20 cellular contexts compared by ENCODE assay signal in genomic region chr5:148995791-148996190, GRCh38.
"Had no signal": no experiment of that assay in that cellular context is flagged by ENCODE, and none has a peak within 500 bp of the region (broad histone marks: within the 10 kb centered on the region; RNA-seq: fewer than 3 reads in every experiment).

No MANE protein-coding gene starts in this region.

- H3K4me2 ChIP-seq: neural progenitor cell had no signal

- H3K4me3 ChIP-seq: lung, neural progenitor cell, transverse colon, vagina had no signal

- H3K36me3 ChIP-seq: neural progenitor cell, transverse colon, vagina had no signal

- H3K27me3 ChIP-seq: neural progenitor cell, transverse colon, vagina had no signal

- H2AFZ ChIP-seq: neural progenitor cell had no signal

- H3K27ac ChIP-seq: neural progenitor cell, transverse colon, vagina had no signal

- ATAC-seq: activated CD8-positive, alpha-beta T cell treated with anti-CD3 and anti-CD28 coated beads, Interleukin-2, amount 10 ng/mL, durations not matched to agents 7 days and 5 days; activated T-cell treated with anti-CD3 and anti-CD28 coated beads, Interleukin-2, amount 50 U/mL, for 72 hours; effector memory CD8-positive, alpha-beta T cell; left cardiac atrium; stimulated activated naive B cell treated with anti-CD40 and anti-IgM and Interleukin-4, amounts not matched to agents 10 μg/mL and 1 μg/mL and 100 μg/mL, for 72 hours had no signal

- H3K9ac ChIP-seq: neural progenitor cell had no signal

- H3K9me3 ChIP-seq: transverse colon, vagina had no signal

- DNase-seq: activated CD4-positive, alpha-beta T cell treated with anti-CD3 and anti-CD28 coated beads for 48 hours; activated CD8-positive, alpha-beta memory T cell treated with anti-CD3 and anti-CD28 coated beads, Interleukin-2, amount 50 U/mL, for 48 hours; activated CD8-positive, alpha-beta T cell treated with anti-CD3 and anti-CD28 coated beads, Interleukin-2, amount 10 ng/mL, durations not matched to agents 7 days and 5 days; activated gamma-delta T cell treated with Interleukin-2 at 50 U/mL for 16 hours; activated T-cell treated with anti-CD3 and anti-CD28 coated beads, Interleukin-2, amount 50 U/mL, for 72 hours; aorta; cerebellar nuclear complex; effector memory CD8-positive, alpha-beta T cell; left cardiac atrium; midbrain; naive B cell; retina; stimulated activated CD4-positive, alpha-beta T cell treated with anti-CD3 and anti-CD28 coated beads, Interleukin-15, amount 100 ng/mL, for 24 hours; stimulated activated CD4-positive, alpha-beta T cell treated with anti-CD3 and anti-CD28 coated beads, Interleukin-4, amount 100 ng/mL, for 1 hour; stimulated activated naive B cell treated with anti-CD40 and anti-IgM and Interleukin-4, amounts not matched to agents 10 μg/mL and 1 μg/mL and 100 μg/mL, for 72 hours; T-helper 1 cell; transverse colon had no signal
